In genomic region chr9:120758544-120758943, GRCh38 we compare ENCODE assay signal across 15 cellular contexts.
"Had no signal": no experiment of that assay in that cellular context is flagged by ENCODE, and none has a peak within 500 bp of the region (broad histone marks: within the 10 kb centered on the region; RNA-seq: fewer than 3 reads in every experiment).

No MANE protein-coding gene starts in this region.

- ATAC-seq: right lobe of liver had no signal

- DNase-seq: activated CD4-positive, alpha-beta T cell treated with anti-CD3 and anti-CD28 coated beads, Interleukin-2, amount 10 ng/mL, durations not matched to agents 7 days and 5 days; activated naive CD4-positive, alpha-beta T cell; activated T-cell treated with anti-CD3 and anti-CD28 coated beads, Interleukin-2, amount 50 U/mL, for 72 hours; amygdala; cerebellar nuclear complex; kidney; right lobe of liver; spleen; stomach; thyroid gland; WERI-Rb-1 had no signal

- H3K4me1 ChIP-seq: prostate gland had no signal

- H3K27me3 ChIP-seq: hepatocyte, right lobe of liver, spleen, stomach, thyroid gland had no signal

- H3K27me3 Mint-ChIP-seq: activated CD4-positive, alpha-beta T cell treated with anti-CD3 and anti-CD28 coated beads, Interleukin-2, amount 10 ng/mL, durations not matched to agents 7 days and 5 days; brain; dendritic cell treated with granulocyte-macrophage colony-stimulating factor and Interleukin-4, amounts not matched to agents 40 ng/mL and 50 ng/mL, for 4 days had no signal

- H3K9me3 Mint-ChIP-seq: activated CD4-positive, alpha-beta T cell treated with anti-CD3 and anti-CD28 coated beads, Interleukin-2, amount 10 ng/mL, durations not matched to agents 7 days and 5 days; activated T-cell treated with anti-CD3 and anti-CD28 coated beads, Interleukin-2, amount 50 U/mL, for 72 hours; brain; dendritic cell treated with granulocyte-macrophage colony-stimulating factor and Interleukin-4, amounts not matched to agents 40 ng/mL and 50 ng/mL, for 4 days had no signal

- H3K27ac ChIP-seq: right lobe of liver, stomach, WERI-Rb-1 had no signal

- H3K9me3 ChIP-seq: prostate gland, right lobe of liver, spleen, stomach, thyroid gland had no signal

- H3K4me3 ChIP-seq: hepatocyte, prostate gland, right lobe of liver, spleen, stomach, thyroid gland had no signal

- H3K27ac Mint-ChIP-seq: activated CD4-positive, alpha-beta T cell treated with anti-CD3 and anti-CD28 coated beads, Interleukin-2, amount 10 ng/mL, durations not matched to agents 7 days and 5 days had no signal

- H3K36me3 ChIP-seq: prostate gland had no signal

- H3K4me3 Mint-ChIP-seq: activated CD4-positive, alpha-beta T cell treated with anti-CD3 and anti-CD28 coated beads, Interleukin-2, amount 10 ng/mL, durations not matched to agents 7 days and 5 days; activated T-cell treated with anti-CD3 and anti-CD28 coated beads, Interleukin-2, amount 50 U/mL, for 72 hours; brain; dendritic cell treated with granulocyte-macrophage colony-stimulating factor and Interleukin-4, amounts not matched to agents 40 ng/mL and 50 ng/mL, for 4 days had no signal

- H3K4me1 Mint-ChIP-seq: brain had no signal
